Comparison of ENCODE assay signal across 8 cellular contexts in genomic region chr13:25954080-25954479, GRCh38.
DNase-seq lines count a peak whose midpoint lies in the region; ATAC-seq and TF ChIP-seq lines count a peak whose summit lies in the region.
"Not testable (repeated sequence)": the region's sequence is repeated elsewhere in the genome, so short reads cannot be mapped to it uniquely, and the experiment has no call there.

No MANE protein-coding gene starts in this region.

- peak overlapping the region; percentile 41 for H3K27ac Mint-ChIP-seq in CD8-positive, alpha-beta T cell
- H3K27ac Mint-ChIP-seq in T-helper 2 cell treated with Interferon-gamma antibody and Interleukin-4, amounts not matched to agents 5 μg/mL and 100 μg/mL, for 36 hours; activated CD8-positive, alpha-beta T cell treated with anti-CD3 and anti-CD28 coated beads for 36 hours; central memory CD8-positive, alpha-beta T cell (ENCODE audit: low read depth): not testable (repeated sequence)

- CTCF ChIA-PET in CD8-positive, alpha-beta T cell (lab: Charles Lee); activated CD8-positive, alpha-beta T cell treated with anti-CD3 and anti-CD28 coated beads for 36 hours (lab: Charles Lee): not testable (repeated sequence)

- not testable (repeated sequence) for H3F3A ChIP-seq in Loucy (ENCODE audit: low read depth)

- not testable (repeated sequence) for H3K36me3 Mint-ChIP-seq in CD8-positive, alpha-beta T cell; T-helper 2 cell treated with Interferon-gamma antibody and Interleukin-4, amounts not matched to agents 5 μg/mL and 100 μg/mL, for 36 hours (ENCODE audit: low read depth); activated CD8-positive, alpha-beta T cell treated with anti-CD3 and anti-CD28 coated beads for 36 hours (ENCODE audit: low read depth); central memory CD8-positive, alpha-beta T cell (ENCODE audit: insufficient read depth)

- ATAC-seq in CD8-positive, alpha-beta T cell; activated CD8-positive, alpha-beta T cell treated with anti-CD3 and anti-CD28 coated beads for 36 hours; central memory CD8-positive, alpha-beta T cell (replicated peaks; ENCODE audit: extremely low read depth, poor library complexity, severe bottlenecking): not testable (repeated sequence)

- peak overlapping the region; percentile 28; the same call in 1 of the 2 replicates for H3K4me2 ChIP-seq in BLaER1
- not testable (repeated sequence) for H3K4me2 ChIP-seq in Loucy (ENCODE audit: low read depth, low read length, poor library complexity, severe bottlenecking)

- H3K27ac ChIP-seq in BLaER1; CD8-positive, alpha-beta T cell (ENCODE audit: low read depth, low read length): not testable (repeated sequence)

- peaks cover 23% of the 10 kb centered on the region for H3K4me1 Mint-ChIP-seq in CD8-positive, alpha-beta T cell (ENCODE audit: low read depth)
- peaks cover 13% of the 10 kb centered on the region for H3K4me1 Mint-ChIP-seq in T-helper 2 cell treated with Interferon-gamma antibody and Interleukin-4, amounts not matched to agents 5 μg/mL and 100 μg/mL, for 36 hours (ENCODE audit: low read depth)
- not testable (repeated sequence) for H3K4me1 Mint-ChIP-seq in activated CD8-positive, alpha-beta T cell treated with anti-CD3 and anti-CD28 coated beads for 36 hours (ENCODE audit: low read depth); central memory CD8-positive, alpha-beta T cell

- not testable (repeated sequence) for H3K9me3 Mint-ChIP-seq in CD8-positive, alpha-beta T cell; activated CD8-positive, alpha-beta T cell treated with anti-CD3 and anti-CD28 coated beads for 36 hours; central memory CD8-positive, alpha-beta T cell
- peaks cover 15% of the 10 kb centered on the region for H3K9me3 Mint-ChIP-seq in T-helper 2 cell treated with Interferon-gamma antibody and Interleukin-4, amounts not matched to agents 5 μg/mL and 100 μg/mL, for 36 hours

- intact Hi-C loops in CD8-positive, alpha-beta T cell (cut with DNase I, micrococcal nuclease); activated CD8-positive, alpha-beta T cell treated with anti-CD3 and anti-CD28 coated beads for 36 hours (cut with micrococcal nuclease): not testable (repeated sequence)

- not testable (repeated sequence) for H3K27me3 Mint-ChIP-seq in CD8-positive, alpha-beta T cell (ENCODE audit: low read depth); activated CD8-positive, alpha-beta T cell treated with anti-CD3 and anti-CD28 coated beads for 36 hours; central memory CD8-positive, alpha-beta T cell
- peaks cover 15% of the 10 kb centered on the region for H3K27me3 Mint-ChIP-seq in T-helper 2 cell treated with Interferon-gamma antibody and Interleukin-4, amounts not matched to agents 5 μg/mL and 100 μg/mL, for 36 hours (ENCODE audit: low read depth)

- H3K4me1 ChIP-seq in BLaER1 (peaks cover 45% of the 10 kb centered on the region), Loucy (ENCODE audit: insufficient read depth, low read length, poor library complexity, severe bottlenecking) (peaks cover 18% of the 10 kb centered on the region)
- peaks cover 20% of the 10 kb centered on the region for H3K4me1 ChIP-seq in CD8-positive, alpha-beta T cell (ENCODE audit: insufficient read depth, low read length)

- H3K9me3 ChIP-seq in BLaER1, result peaks cover 17% of the 10 kb centered on the region
- H3K9me3 ChIP-seq in CD8-positive, alpha-beta T cell (ENCODE audit: low read length); Loucy (ENCODE audit: insufficient read depth, low read depth, low read length): not testable (repeated sequence)

- POLR2A ChIA-PET in CD8-positive, alpha-beta T cell (lab: Charles Lee), result interaction anchor here (1.4 to 1.6 kb wide), 2 partner anchors 52 to 59 kb away, joined by 3 to 4 read pairs; no protein-coding TSS in a partner anchor
- POLR2A ChIA-PET in activated CD8-positive, alpha-beta T cell treated with anti-CD3 and anti-CD28 coated beads for 36 hours (lab: Charles Lee), result not testable (repeated sequence)

- H3K27me3 ChIP-seq in BLaER1; CD8-positive, alpha-beta T cell (ENCODE audit: insufficient read depth, low read length); Loucy (ENCODE audit: insufficient read depth, low read length, poor library complexity, severe bottlenecking): not testable (repeated sequence)

- DNase-seq in CD8-positive, alpha-beta T cell, result peak in 1 of 7 experiments; percentile 63
- DNase-seq in DMS53 (lab: John Stamatoyannopoulos, UW), result peak; percentile 25
- not testable (repeated sequence) for DNase-seq in T-helper 2 cell treated with Interferon-gamma antibody and Interleukin-4, amounts not matched to agents 5 μg/mL and 100 μg/mL, for 36 hours (ENCODE audit: low spot score); central memory CD8-positive, alpha-beta T cell (ENCODE audit: low spot score in 2 of 2)
- DNase-seq in activated CD8-positive, alpha-beta T cell treated with anti-CD3 and anti-CD28 coated beads for 36 hours, result peak; percentile 7
- peak; percentile 37 for DNase-seq in activated effector memory CD4-positive, alpha-beta T cell treated with anti-CD3 and anti-CD28 coated beads, Interleukin-2, amount 50 U/mL, for 16 hours

- not testable (repeated sequence) for TF ChIP-seq CTCF in CD8-positive, alpha-beta T cell (IDR thresholded peaks at IDR 0.05); Loucy (conservative IDR thresholded peaks at IDR 0.05; ENCODE audit: low read length); activated CD8-positive, alpha-beta T cell treated with anti-CD3 and anti-CD28 coated beads for 36 hours (IDR thresholded peaks at IDR 0.05)

- H3K4me3 Mint-ChIP-seq in CD8-positive, alpha-beta T cell, result peak overlapping the region; percentile 5
- peak overlapping the region; percentile 8 for H3K4me3 Mint-ChIP-seq in T-helper 2 cell treated with Interferon-gamma antibody and Interleukin-4, amounts not matched to agents 5 μg/mL and 100 μg/mL, for 36 hours
- H3K4me3 Mint-ChIP-seq in activated CD8-positive, alpha-beta T cell treated with anti-CD3 and anti-CD28 coated beads for 36 hours, result not testable (repeated sequence)
- peak overlapping the region; percentile 11 for H3K4me3 Mint-ChIP-seq in central memory CD8-positive, alpha-beta T cell

- not testable (repeated sequence) for H3K9me2 ChIP-seq in Loucy (replicated peaks; ENCODE audit: low read depth, low read length)

- not testable (repeated sequence) for H4K20me1 ChIP-seq in BLaER1; Loucy (ENCODE audit: insufficient read depth, low read length, poor library complexity, severe bottlenecking)

- not testable (repeated sequence) for H3K79me2 ChIP-seq in Loucy (ENCODE audit: insufficient read depth, low read length)

- H3K36me3 ChIP-seq in BLaER1; CD8-positive, alpha-beta T cell (ENCODE audit: insufficient read depth, low read length); Loucy (ENCODE audit: insufficient read depth, low read length): not testable (repeated sequence)

- peak overlapping the region; percentile 76 for H2AFZ ChIP-seq in Loucy (ENCODE audit: low read length)

- H3K9ac ChIP-seq in BLaER1; Loucy (ENCODE audit: low read depth, low read length, poor library complexity, severe bottlenecking): not testable (repeated sequence)

- H3K4me3 ChIP-seq in BLaER1; CD8-positive, alpha-beta T cell (ENCODE audit: low read depth, low read length); Loucy (ENCODE audit: low read length, poor library complexity, severe bottlenecking): not testable (repeated sequence)
